In the genomic region with DNA sequence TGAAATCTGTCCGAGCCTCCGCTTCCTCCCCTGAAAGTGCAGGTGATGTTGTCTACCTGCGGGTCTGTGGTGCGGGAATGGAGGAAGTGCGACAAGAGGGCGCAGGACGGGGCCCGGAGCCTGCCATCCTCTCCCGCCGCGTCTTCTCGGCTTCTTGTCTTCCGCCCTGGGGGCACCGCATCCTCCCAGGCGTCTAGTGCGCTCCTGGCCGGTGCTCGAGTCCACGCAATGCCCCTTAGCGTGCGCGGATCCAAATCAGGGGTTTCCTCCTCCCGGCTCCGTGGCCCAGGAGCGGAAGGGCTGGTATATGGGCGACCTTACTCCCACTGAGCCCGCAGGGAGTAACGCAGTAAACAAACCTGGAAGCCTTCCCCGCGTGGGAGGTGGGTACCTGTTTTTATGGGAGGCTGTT, we compare ENCODE assay signal across 8 cellular contexts.
DNase-seq lines count a peak whose midpoint lies in the region; ATAC-seq and TF ChIP-seq lines count a peak whose summit lies in the region.

No MANE protein-coding gene starts in this region.

- no peaks in the 10 kb centered on the region for H3K9me3 Mint-ChIP-seq in T-helper 2 cell treated with Interferon-gamma antibody and Interleukin-4, amounts not matched to agents 5 μg/mL and 100 μg/mL, for 36 hours
- H3K9me3 Mint-ChIP-seq in stimulated activated naive B cell treated with anti-CD40 and anti-IgM and Interleukin-4, amounts not matched to agents 10 μg/mL and 1 μg/mL and 100 μg/mL, for 72 hours, result no peaks in the 10 kb centered on the region

- TF ChIP-seq CTCF in choroid plexus epithelial cell (conservative IDR thresholded peaks at IDR 0.05; ENCODE audit: low read depth, low read length), result no peak

- H3K4me1 Mint-ChIP-seq in T-helper 2 cell treated with Interferon-gamma antibody and Interleukin-4, amounts not matched to agents 5 μg/mL and 100 μg/mL, for 36 hours (ENCODE audit: low read depth), result peaks cover 31% of the 10 kb centered on the region
- peaks cover 14 to 47% of the 10 kb centered on the region in 2 donors for H3K4me1 Mint-ChIP-seq in stimulated activated naive B cell treated with anti-CD40 and anti-IgM and Interleukin-4, amounts not matched to agents 10 μg/mL and 1 μg/mL and 100 μg/mL, for 72 hours

- DNase-seq in T-helper 2 cell treated with Interferon-gamma antibody and Interleukin-4, amounts not matched to agents 5 μg/mL and 100 μg/mL, for 36 hours (ENCODE audit: low spot score), result peak; percentile 39
- DNase-seq in choroid plexus epithelial cell (ENCODE audit: low read depth) (no peak), medulla oblongata (ENCODE audit: extremely low spot score) (peak; percentile 17), retina (no peak), HPDE6-E6E7 (ENCODE audit: extremely low spot score) (no peak)
- DNase-seq in stimulated activated naive B cell treated with anti-CD40 and anti-IgM and Interleukin-4, amounts not matched to agents 10 μg/mL and 1 μg/mL and 100 μg/mL, for 72 hours, result no peak

- H3K27me3 Mint-ChIP-seq in T-helper 2 cell treated with Interferon-gamma antibody and Interleukin-4, amounts not matched to agents 5 μg/mL and 100 μg/mL, for 36 hours (ENCODE audit: low read depth), result no peaks in the 10 kb centered on the region
- H3K27me3 Mint-ChIP-seq in stimulated activated naive B cell treated with anti-CD40 and anti-IgM and Interleukin-4, amounts not matched to agents 10 μg/mL and 1 μg/mL and 100 μg/mL, for 72 hours, result no peaks in the 10 kb centered on the region

- H3K36me3 Mint-ChIP-seq in T-helper 2 cell treated with Interferon-gamma antibody and Interleukin-4, amounts not matched to agents 5 μg/mL and 100 μg/mL, for 36 hours (ENCODE audit: low read depth), result peaks cover 22% of the 10 kb centered on the region
- peaks cover under 1 to 14% of the 10 kb centered on the region in 2 donors for H3K36me3 Mint-ChIP-seq in stimulated activated naive B cell treated with anti-CD40 and anti-IgM and Interleukin-4, amounts not matched to agents 10 μg/mL and 1 μg/mL and 100 μg/mL, for 72 hours

- peak overlapping the region; percentile 96 for H3K27ac Mint-ChIP-seq in T-helper 2 cell treated with Interferon-gamma antibody and Interleukin-4, amounts not matched to agents 5 μg/mL and 100 μg/mL, for 36 hours
- H3K27ac Mint-ChIP-seq in stimulated activated naive B cell treated with anti-CD40 and anti-IgM and Interleukin-4, amounts not matched to agents 10 μg/mL and 1 μg/mL and 100 μg/mL, for 72 hours, result peak overlapping the region; percentile 94

- peak; percentile 9 for ATAC-seq in GM19025 (IDR thresholded peaks at IDR 0.05; ENCODE audit: low read depth, unreplicated experiment)
- ATAC-seq in HG03135 (IDR thresholded peaks at IDR 0.05; ENCODE audit: unreplicated experiment), result peak; percentile 24
- ATAC-seq in stimulated activated naive B cell treated with anti-CD40 and anti-IgM and Interleukin-4, amounts not matched to agents 10 μg/mL and 1 μg/mL and 100 μg/mL, for 72 hours (replicated peaks), result peak; percentile 22 to 25

- H3K4me3 Mint-ChIP-seq in T-helper 2 cell treated with Interferon-gamma antibody and Interleukin-4, amounts not matched to agents 5 μg/mL and 100 μg/mL, for 36 hours, result peak overlapping the region; percentile 94
- peak overlapping the region; percentile 95 for H3K4me3 Mint-ChIP-seq in stimulated activated naive B cell treated with anti-CD40 and anti-IgM and Interleukin-4, amounts not matched to agents 10 μg/mL and 1 μg/mL and 100 μg/mL, for 72 hours

- peak overlapping the region; percentile 89 for H3K4me3 ChIP-seq in choroid plexus epithelial cell (ENCODE audit: low read depth, low read length)

Comparison
In these comparisons a context has a peak if more than half of its experiments do, and no peak if none do; other contexts are left out.
1. DNase-seq: peak in T-helper 2 cell treated with Interferon-gamma antibody and Interleukin-4, amounts not matched to agents 5 μg/mL and 100 μg/mL, for 36 hours (single experiment) and medulla oblongata (single experiment); none in choroid plexus epithelial cell (single experiment), stimulated activated naive B cell treated with anti-CD40 and anti-IgM and Interleukin-4, amounts not matched to agents 10 μg/mL and 1 μg/mL and 100 μg/mL, for 72 hours (single experiment), retina (single experiment) and HPDE6-E6E7 (single experiment).
2. Peak in every context shown above with its lines, with median percentiles within 50 percentile points of each other: ATAC-seq.